Comparison of ENCODE assay signal across 15 cellular contexts in the genomic region with DNA sequence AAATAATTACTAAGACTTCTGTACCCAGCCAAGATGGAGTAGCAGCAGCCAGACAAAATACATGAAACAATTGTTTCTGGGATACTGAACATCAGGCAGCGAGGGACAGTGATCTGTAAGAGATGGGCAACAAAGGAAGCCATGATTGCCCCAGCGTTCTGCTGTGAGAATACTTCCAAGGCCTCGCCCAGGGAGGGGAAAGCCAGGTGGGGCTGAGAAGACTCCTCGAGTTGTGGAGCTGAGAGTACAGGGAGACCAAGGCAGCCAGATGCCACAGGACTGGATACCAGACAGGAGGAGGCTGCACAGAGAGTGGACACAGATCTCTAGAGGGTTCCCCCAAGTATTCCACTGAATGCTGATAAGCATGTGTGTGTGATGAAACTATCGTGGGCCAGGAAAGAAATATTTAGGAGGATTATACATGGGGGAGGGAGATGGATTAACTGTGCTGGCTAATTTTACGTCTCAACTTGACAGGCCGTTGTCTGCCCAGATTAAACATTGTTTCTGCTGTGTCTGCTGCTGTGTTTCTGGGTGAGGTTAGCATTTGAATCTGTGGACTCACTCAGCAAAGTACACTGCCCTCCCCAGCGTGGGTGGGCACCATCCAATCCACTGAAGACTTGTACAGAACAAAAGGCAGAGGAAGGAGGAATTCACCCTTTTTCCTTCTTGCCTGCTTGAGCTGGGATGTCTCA. TPM values are rescaled to one million over a fixed set of nuclear protein-coding genes. Genes with fewer than 3 reads are reported as not detected.
"Had no signal": no experiment of that assay in that cellular context is flagged by ENCODE, and none has a peak within 500 bp of the region (broad histone marks: within the 10 kb centered on the region; RNA-seq: fewer than 3 reads in every experiment).

No MANE protein-coding gene starts in this region.

- DNase-seq: activated CD8-positive, alpha-beta memory T cell treated with anti-CD3 and anti-CD28 coated beads, Interleukin-2, amount 50 U/mL, for 48 hours; activated CD8-positive, alpha-beta T cell treated with anti-CD3 and anti-CD28 coated beads for 36 hours; activated naive CD4-positive, alpha-beta T cell treated with anti-CD3 and anti-CD28 coated beads for 36 hours; body of pancreas; central memory CD4-positive, alpha-beta T cell; effector CD8-positive, alpha-beta T cell; hypothalamus; nephron progenitor cell; ovary; SJCRH30; T-helper 9 cell had no signal

- H3K9me3 ChIP-seq: body of pancreas, ovary, SJCRH30 had no signal

- H3K4me3 ChIP-seq: body of pancreas, coronary artery, ovary, SJCRH30 had no signal

- ATAC-seq: activated CD8-positive, alpha-beta T cell treated with anti-CD3 and anti-CD28 coated beads for 36 hours; body of pancreas had no signal

- H3K36me3 ChIP-seq: ovary, SJCRH30 had no signal

- H3K27ac ChIP-seq: body of pancreas, coronary artery, ovary, SJCRH30 had no signal

- H3K27me3 ChIP-seq: body of pancreas, ovary, SJCRH30 had no signal

RNA-seq across cellular contexts. Expression of gene GPR17, which starts 39.6 kb away (rescaled TPM):
- total RNA-seq: activated CD8-positive, alpha-beta T cell treated with anti-CD3 and anti-CD28 coated beads for 36 hours; activated naive CD4-positive, alpha-beta T cell treated with anti-CD3 and anti-CD28 coated beads for 36 hours; glomerular endothelial cell; lung microvascular endothelial cell; ovary; SJCRH30; subcutaneous adipose tissue had no signal
